ENCODE assay signal across 9 cellular contexts in genomic region chr15:98311566-98312188, GRCh38.
DNase-seq lines count a peak whose midpoint lies in the region; ATAC-seq and TF ChIP-seq lines count a peak whose summit lies in the region.
"Had no signal": no experiment of that assay in that cellular context is flagged by ENCODE, and none has a peak within 500 bp of the region (broad histone marks: within the 10 kb centered on the region; RNA-seq: fewer than 3 reads in every experiment).

No MANE protein-coding gene starts in this region.

- WGBS in SK-N-SH (ENCODE audit: low lambda C conversion rate), result under 1% methylated on average over 8 of the region's 8 CpGs
- 13 to 14% methylated on average over 8 of the region's 8 CpGs for WGBS in heart right ventricle, 2 donors

- TF ChIP-seq CTCF in MM.1S (IDR thresholded peaks at IDR 0.05; ENCODE audit: low read length) (peak; percentile 82), SK-N-SH (IDR thresholded peaks at IDR 0.05) (peak; percentile 89), heart right ventricle (IDR thresholded peaks at IDR 0.05) (peak; percentile 60 to 87 (median 80))

- H3K79me2 ChIP-seq in MM.1S (ENCODE audit: low read length) (no peaks in the 10 kb centered on the region), SK-N-SH (ENCODE audit: insufficient read depth) (no peaks in the 10 kb centered on the region)

- no peaks in the 10 kb centered on the region for H3K36me3 ChIP-seq in MM.1S (replicated peaks; ENCODE audit: insufficient read depth, low read length)
- H3K36me3 ChIP-seq in SK-N-SH (replicated peaks in 1 of 2; ENCODE audit: control insufficient read depth in 1 of 2, insufficient read depth in 2 of 2, low read length in 1 of 2), result no peaks in the 10 kb centered on the region
- H3K36me3 ChIP-seq in heart right ventricle, result no peaks in the 10 kb centered on the region

- intact Hi-C loops in heart right ventricle (cut with DNase I), result loop anchor here (1.0 to 5.0 kb wide), 4 partner anchors 109 to 111 kb away; no protein-coding TSS in a partner anchor

- no peaks in the 10 kb centered on the region for H3K4me1 Mint-ChIP-seq in activated naive CD8-positive, alpha-beta T cell treated with anti-CD3 and anti-CD28 coated beads, Interleukin-2, amount 10 ng/mL, durations not matched to agents 7 days and 5 days
- no peaks in the 10 kb centered on the region for H3K4me1 Mint-ChIP-seq in activated T-helper 17 cell treated with anti-CD3 and anti-CD28 coated beads, Interleukin-2, amount 50 U/mL, for 72 hours

- no peaks in the 10 kb centered on the region for H3K27me3 ChIP-seq in MM.1S (replicated peaks; ENCODE audit: insufficient read depth, low read length)
- peaks cover 5% of the 10 kb centered on the region; the same call in 1 of the 2 replicates for H3K27me3 ChIP-seq in SK-N-SH (ENCODE audit: insufficient read depth)
- peaks cover 0 to 23% (median 6%) of the 10 kb centered on the region in 7 donors for H3K27me3 ChIP-seq in heart right ventricle

- peak overlapping the region; percentile 34; the same call in 1 of the 2 replicates for H3K4me3 ChIP-seq in MM.1S (ENCODE audit: low read length)
- no peak overlapping the region for H3K4me3 ChIP-seq in SK-N-SH (ENCODE audit: low read depth in 2 of 2, low read length in 1 of 2)
- no peak overlapping the region for H3K4me3 ChIP-seq in heart right ventricle

- H3K9me3 ChIP-seq in MM.1S (replicated peaks; ENCODE audit: insufficient read depth, low read length) (no peaks in the 10 kb centered on the region), SK-N-SH (no peaks in the 10 kb centered on the region), heart right ventricle (peaks cover 0 to 8% (median 0%) of the 10 kb centered on the region in 11 donors)

- POLR2A ChIA-PET in SK-N-SH (lab: Yijun Ruan, JAX), result no interaction called here
- POLR2A ChIA-PET in activated naive CD8-positive, alpha-beta T cell treated with anti-CD3 and anti-CD28 coated beads, Interleukin-2, amount 10 ng/mL, durations not matched to agents 7 days and 5 days (lab: Charles Lee), result interaction anchor here (0.7 to 1.3 kb wide), 2 partner anchors 23 to 117 kb away, joined by 3 read pairs; no protein-coding TSS in a partner anchor

- H3K27ac ChIP-seq in MM.1S (ENCODE audit: low read length), result no peak overlapping the region
- H3K27ac ChIP-seq in SK-N-SH (ENCODE audit: low read depth in 2 of 2, low read length in 1 of 2), result no peak overlapping the region
- no peak overlapping the region for H3K27ac ChIP-seq in heart right ventricle
- H3K27ac ChIP-seq: epithelial cell of prostate had no signal

- CTCF ChIA-PET in SK-N-SH (lab: Yijun Ruan, JAX), result interaction anchor here (0.7 to 3.8 kb wide), 38 partner anchors 9 to 765 kb away, joined by 3 to 82 read pairs (median 4); no protein-coding TSS in a partner anchor

- H3K9ac ChIP-seq in MM.1S (ENCODE audit: low read length) (no peak overlapping the region), SK-N-SH (no peak overlapping the region)

- H4K20me1 ChIP-seq in MM.1S (ENCODE audit: insufficient read depth, low read length) (no peaks in the 10 kb centered on the region), SK-N-SH (ENCODE audit: insufficient read depth) (no peaks in the 10 kb centered on the region)

- H3K4me3 Mint-ChIP-seq in activated naive CD8-positive, alpha-beta T cell treated with anti-CD3 and anti-CD28 coated beads, Interleukin-2, amount 10 ng/mL, durations not matched to agents 7 days and 5 days, result no peak overlapping the region
- no peak overlapping the region for H3K4me3 Mint-ChIP-seq in activated T-helper 17 cell treated with anti-CD3 and anti-CD28 coated beads, Interleukin-2, amount 50 U/mL, for 72 hours

- H3K27me3 Mint-ChIP-seq in activated naive CD8-positive, alpha-beta T cell treated with anti-CD3 and anti-CD28 coated beads, Interleukin-2, amount 10 ng/mL, durations not matched to agents 7 days and 5 days, result peaks cover 2% of the 10 kb centered on the region
- H3K27me3 Mint-ChIP-seq in activated T-helper 17 cell treated with anti-CD3 and anti-CD28 coated beads, Interleukin-2, amount 50 U/mL, for 72 hours, result peaks cover 8% of the 10 kb centered on the region

- H3F3A ChIP-seq in MM.1S (ENCODE audit: insufficient read depth, low read length) (no peaks in the 10 kb centered on the region), SK-N-SH (replicated peaks; ENCODE audit: insufficient read depth) (no peaks in the 10 kb centered on the region)

- H3K4me2 ChIP-seq in MM.1S (ENCODE audit: low read depth, low read length) (peak overlapping the region; percentile 45), SK-N-SH (0 out of 2 replicates have a peak overlapping the region, but pooled peaks have one; percentile 39)

- H2AFZ ChIP-seq in MM.1S (ENCODE audit: low read length) (peak overlapping the region; percentile 47), SK-N-SH (ENCODE audit: low read depth) (no peak overlapping the region)

- no peaks in the 10 kb centered on the region for H3K9me3 Mint-ChIP-seq in activated naive CD8-positive, alpha-beta T cell treated with anti-CD3 and anti-CD28 coated beads, Interleukin-2, amount 10 ng/mL, durations not matched to agents 7 days and 5 days
- no peaks in the 10 kb centered on the region for H3K9me3 Mint-ChIP-seq in activated T-helper 17 cell treated with anti-CD3 and anti-CD28 coated beads, Interleukin-2, amount 50 U/mL, for 72 hours

- H3K4me1 ChIP-seq in MM.1S (ENCODE audit: low read length) (no peaks in the 10 kb centered on the region), SK-N-SH (ENCODE audit: control insufficient read depth in 1 of 2, insufficient read depth in 2 of 2, low read depth in 1 of 2, low read length in 1 of 2) (no peaks in the 10 kb centered on the region), heart right ventricle (peaks cover 0 to 3% (median 0%) of the 10 kb centered on the region in 9 donors)

- no peak for TF ChIP-seq EP300 in SK-N-SH (IDR thresholded peaks at IDR 0.05; ENCODE audit: borderline replicate concordance in 1 of 2, low read depth in 1 of 2, low read length in 1 of 2)

- TF ChIP-seq RAD21 in SK-N-SH (IDR thresholded peaks at IDR 0.05; ENCODE audit: low read length), result peak; percentile 65

- H3K27ac Mint-ChIP-seq in activated naive CD8-positive, alpha-beta T cell treated with anti-CD3 and anti-CD28 coated beads, Interleukin-2, amount 10 ng/mL, durations not matched to agents 7 days and 5 days, result no peak overlapping the region
- no peak overlapping the region for H3K27ac Mint-ChIP-seq in activated T-helper 17 cell treated with anti-CD3 and anti-CD28 coated beads, Interleukin-2, amount 50 U/mL, for 72 hours

- ATAC-seq in GM21786 (IDR thresholded peaks at IDR 0.05; ENCODE audit: unreplicated experiment) (peak; percentile 91), heart right ventricle (peak in 2 of 8 donors; percentile 51)
- ATAC-seq in activated naive CD8-positive, alpha-beta T cell treated with anti-CD3 and anti-CD28 coated beads, Interleukin-2, amount 10 ng/mL, durations not matched to agents 7 days and 5 days (ENCODE audit: low read depth), result no peak
- no peak for ATAC-seq in activated T-helper 17 cell treated with anti-CD3 and anti-CD28 coated beads, Interleukin-2, amount 50 U/mL, for 72 hours (replicated peaks)

- no peaks in the 10 kb centered on the region for H3K36me3 Mint-ChIP-seq in activated naive CD8-positive, alpha-beta T cell treated with anti-CD3 and anti-CD28 coated beads, Interleukin-2, amount 10 ng/mL, durations not matched to agents 7 days and 5 days
- no peaks in the 10 kb centered on the region for H3K36me3 Mint-ChIP-seq in activated T-helper 17 cell treated with anti-CD3 and anti-CD28 coated beads, Interleukin-2, amount 50 U/mL, for 72 hours (ENCODE audit: low read depth)

- no peaks in the 10 kb centered on the region for H3K9me2 ChIP-seq in MM.1S (replicated peaks; ENCODE audit: insufficient read depth, low read length)
- no peaks in the 10 kb centered on the region for H3K9me2 ChIP-seq in SK-N-SH

- DNase-seq in DMS53 (lab: John Stamatoyannopoulos, UW), result peak; percentile 71
- DNase-seq in MM.1S, result peak; percentile 84
- peak; percentile 57 for DNase-seq in SK-N-SH
- DNase-seq in activated naive CD8-positive, alpha-beta T cell treated with anti-CD3 and anti-CD28 coated beads, Interleukin-2, amount 10 ng/mL, durations not matched to agents 7 days and 5 days, result peak; percentile 53
- DNase-seq in heart right ventricle, result peak; percentile 43 to 75
- peak; percentile 83 for DNase-seq in retina

TF ChIP-seq in SK-N-SH, 30 proteins besides CTCF, POLR2A, EP300 and RAD21:
- TF ChIP-seq ZBTB33 (IDR thresholded peaks at IDR 0.05; ENCODE audit: borderline replicate concordance, low read depth), result no peak
- peak; percentile 78 for TF ChIP-seq SMC3 (IDR thresholded peaks at IDR 0.05; ENCODE audit: low read depth, low read length)
